28 cellular contexts compared by ENCODE assay signal in the genomic region with DNA sequence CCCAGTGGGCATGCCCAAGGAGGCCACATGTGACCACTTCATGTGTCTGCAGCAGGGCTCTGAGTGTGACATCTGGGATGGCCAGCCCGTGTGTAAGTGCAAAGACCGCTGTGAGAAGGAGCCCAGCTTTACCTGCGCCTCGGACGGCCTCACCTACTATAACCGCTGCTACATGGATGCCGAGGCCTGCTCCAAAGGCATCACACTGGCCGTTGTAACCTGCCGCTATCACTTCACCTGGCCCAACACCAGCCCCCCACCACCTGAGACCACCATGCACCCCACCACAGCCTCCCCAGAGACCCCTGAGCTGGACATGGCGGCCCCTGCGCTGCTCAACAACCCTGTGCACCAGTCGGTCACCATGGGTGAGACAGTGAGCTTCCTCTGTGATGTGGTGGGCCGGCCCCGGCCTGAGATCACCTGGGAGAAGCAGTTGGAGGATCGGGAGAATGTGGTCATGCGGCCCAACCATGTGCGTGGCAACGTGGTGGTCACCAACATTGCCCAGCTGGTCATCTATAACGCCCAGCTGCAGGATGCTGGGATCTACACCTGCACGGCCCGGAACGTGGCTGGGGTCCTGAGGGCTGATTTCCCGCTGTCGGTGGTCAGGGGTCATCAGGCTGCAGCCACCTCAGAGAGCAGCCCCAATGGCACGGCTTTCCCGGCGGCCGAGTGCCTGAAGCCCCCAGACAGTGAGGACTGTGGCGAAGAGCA. TPM values are rescaled to one million over a fixed set of nuclear protein-coding genes. Genes with fewer than 3 reads are reported as not detected.
DNase-seq lines count a peak whose midpoint lies in the region; ATAC-seq, FAIRE-seq and TF ChIP-seq lines count a peak whose summit lies in the region.
"Had no signal": no experiment of that assay in that cellular context is flagged by ENCODE, and none has a peak within 500 bp of the region (broad histone marks: within the 10 kb centered on the region; RNA-seq: fewer than 3 reads in every experiment).

No MANE protein-coding gene starts in this region.

- WGBS in HepG2 (ENCODE audit: low lambda C conversion rate), result 62% methylated on average over 22 of the region's 29 CpGs
- 94% methylated on average over 6 of the region's 29 CpGs for WGBS in right lobe of liver (ENCODE audit: insufficient coverage, low coverage, low lambda C conversion rate, missing lambda C conversion rate)
- 92% methylated on average over 29 of the region's 29 CpGs for WGBS in mesenchymal stem cell

- no peak overlapping the region for H2BK120ac ChIP-seq in mesenchymal stem cell (ENCODE audit: low read depth, low read length)

- no peak for ATAC-seq in HepG2
- ATAC-seq in right lobe of liver, result no peak
- ATAC-seq in GM18498 (IDR thresholded peaks at IDR 0.05; ENCODE audit: unreplicated experiment), result no peak
- no peak for ATAC-seq in HG02852 (IDR thresholded peaks at IDR 0.05; ENCODE audit: unreplicated experiment)
- ATAC-seq: CD8-positive, alpha-beta T cell; HCT116 had no signal

- no peak for TF ChIP-seq POLR2A in HepG2 (IDR thresholded peaks at IDR 0.05; ENCODE audit: insufficient read depth in 1 of 2, low read depth in 2 of 2, low read length in 2 of 2)
- TF ChIP-seq POLR2A in right lobe of liver (IDR thresholded peaks at IDR 0.05), result no peak
- TF ChIP-seq POLR2A in vagina (IDR thresholded peaks at IDR 0.05), result no peak

- H3K4me1 ChIP-seq in HepG2 (ENCODE audit: insufficient read depth, low read length) (peaks cover 65% of the 10 kb centered on the region), right lobe of liver (no peaks in the 10 kb centered on the region), mesenchymal stem cell (ENCODE audit: control insufficient read depth, insufficient read depth, low read depth, low read length) (peaks cover 6% of the 10 kb centered on the region), vagina (peaks cover 9% of the 10 kb centered on the region)

- no peak for FAIRE-seq in HepG2 (lab: Jason Lieb, UNC)

- H3K27me3 Mint-ChIP-seq in MCF 10A (ENCODE audit: insufficient read depth, unreplicated experiment), result no peaks in the 10 kb centered on the region

- no peaks in the 10 kb centered on the region for H3K79me2 ChIP-seq in HepG2 (ENCODE audit: insufficient read depth, low read length)

- no peaks in the 10 kb centered on the region for H3K79me1 ChIP-seq in mesenchymal stem cell (replicated peaks; ENCODE audit: low read length, poor library complexity, severe bottlenecking)

- H3K14ac ChIP-seq in mesenchymal stem cell (ENCODE audit: low read length in 2 of 2), result no peak overlapping the region

- CTCF ChIA-PET in HepG2 (lab: Yijun Ruan, JAX; ENCODE audit: low intra/inter-chr PET ratio, low total read pairs), result interaction anchor here (4.4 kb wide), 1 partner anchor 55 kb away, joined by 94 read pairs; no protein-coding TSS in a partner anchor
- CTCF ChIA-PET in MCF 10A (lab: Yijun Ruan, JAX), result interaction anchor here (0.6 to 8.3 kb wide), 5 partner anchors 21 to 83 kb away, joined by 3 to 320 read pairs (median 8); no protein-coding TSS in a partner anchor

- no peak overlapping the region for H4K8ac ChIP-seq in mesenchymal stem cell (ENCODE audit: low read length)

- TF ChIP-seq CTCF in HepG2 (CRISPR knock-in tag; IDR thresholded peaks at IDR 0.05) (no peak), right lobe of liver (IDR thresholded peaks at IDR 0.05) (no peak), vagina (IDR thresholded peaks at IDR 0.05) (no peak), MCF 10A (IDR thresholded peaks at IDR 0.05; ENCODE audit: unreplicated experiment) (no peak)

- no peak overlapping the region for H2BK5ac ChIP-seq in mesenchymal stem cell (ENCODE audit: low read depth, low read length, poor library complexity, severe bottlenecking)

- no peak for DNase-seq in HepG2 (ENCODE audit: low spot score)
- DNase-seq in right lobe of liver, result no peak
- peak; percentile 49 for DNase-seq in ecto neural progenitor cell (ENCODE audit: low spot score)
- DNase-seq in mesenchymal stem cell, result no peak
- DNase-seq in vagina (ENCODE audit: extremely low spot score in 2 of 2), result peak; percentile 67 to 70
- no peak for DNase-seq in MCF 10A (ENCODE audit: unreplicated experiment)
- DNase-seq: AML-193, C1 segment of cervical spinal cord, Calu3, DMS53, GF-D8, IMR-90, NCI-H1105, NCI-H146, NCI-H2029, NCI-H226, NCI-H510A treated with DMSO at 0.1 percent for 48 hours, NCI-H748 treated with DMSO at 0.1 percent for 48 hours, RPMI8226, SIG-M5 had no signal

- H3K27ac ChIP-seq in HepG2 (ENCODE audit: extremely low read length, insufficient read depth, low read length), result no peak overlapping the region
- no peak overlapping the region for H3K27ac ChIP-seq in right lobe of liver
- H3K27ac ChIP-seq in mesenchymal stem cell (ENCODE audit: low read length, poor library complexity, severe bottlenecking), result no peak overlapping the region
- H3K27ac ChIP-seq in vagina, result no peak overlapping the region
- H3K27ac ChIP-seq: KMS-11, PC-9 had no signal

- no peaks in the 10 kb centered on the region for H4K20me1 ChIP-seq in HepG2 (ENCODE audit: insufficient read depth, low read length)

- no peak overlapping the region for H3K18ac ChIP-seq in mesenchymal stem cell (ENCODE audit: low read depth in 1 of 2, low read length in 2 of 2)

- H2BK15ac ChIP-seq in mesenchymal stem cell (ENCODE audit: low read depth, poor library complexity, severe bottlenecking), result no peak overlapping the region

- H2BK12ac ChIP-seq in mesenchymal stem cell (ENCODE audit: low read length in 2 of 2), result no peak overlapping the region

- H3K9me3 ChIP-seq in HepG2 (ENCODE audit: low read length) (no peaks in the 10 kb centered on the region), right lobe of liver (no peaks in the 10 kb centered on the region), mesenchymal stem cell (ENCODE audit: control insufficient read depth, low read length) (no peaks in the 10 kb centered on the region), vagina (no peaks in the 10 kb centered on the region)

- H3K4me3 ChIP-seq in HepG2 (replicated peaks in 1 of 3; ENCODE audit: insufficient read depth in 1 of 3, low read depth in 2 of 3, low read length in 3 of 3), result no peak overlapping the region
- H3K4me3 ChIP-seq in right lobe of liver, result no peak overlapping the region
- no peak overlapping the region for H3K4me3 ChIP-seq in mesenchymal stem cell (ENCODE audit: insufficient read depth in 1 of 2, low read depth in 1 of 2, low read length in 2 of 2)
- H3K4me3 ChIP-seq in vagina, result no peak overlapping the region
- H3K4me3 ChIP-seq: PC-9 had no signal

- H3K27ac Mint-ChIP-seq in MCF 10A (ENCODE audit: low read depth, unreplicated experiment), result no peak overlapping the region
- H3K27ac Mint-ChIP-seq: CD8-positive, alpha-beta T cell had no signal

- TF ChIP-seq RAD21 in HepG2 (CRISPR knock-in tag; IDR thresholded peaks at IDR 0.05), result no peak

- BruUV-seq in HepG2 (replicated peaks; lab: Mats Ljungman, UMichigan) (no TSS peak), MCF 10A (replicated peaks; lab: Mats Ljungman, UMichigan) (no TSS peak)

- no peak overlapping the region for H3K4ac ChIP-seq in mesenchymal stem cell (ENCODE audit: low read depth in 1 of 2, low read length in 2 of 2)

- H3K36me3 ChIP-seq in HepG2 (replicated peaks in 1 of 2; ENCODE audit: control insufficient read depth in 1 of 2, insufficient read depth in 2 of 2, low read length in 2 of 2), result no peaks in the 10 kb centered on the region
- no peaks in the 10 kb centered on the region for H3K36me3 ChIP-seq in right lobe of liver
- H3K36me3 ChIP-seq in mesenchymal stem cell (ENCODE audit: control insufficient read depth in 1 of 2, insufficient read depth in 2 of 2, low read depth in 1 of 2, low read length in 2 of 2), result no peaks in the 10 kb centered on the region
- no peaks in the 10 kb centered on the region for H3K36me3 ChIP-seq in vagina

- peaks cover 6% of the 10 kb centered on the region for H3K4me1 Mint-ChIP-seq in MCF 10A (ENCODE audit: insufficient read depth, unreplicated experiment)

- in situ Hi-C loops in HepG2 (cut with HindIII; ENCODE audit: extremely low pct_ligation_motif_present, low pct_unique_long_range_greater_than_20kb), result loop anchor here (5.0 kb wide), 1 partner anchor 52 kb away; no protein-coding TSS in a partner anchor

- no peak overlapping the region for H3K4me3 Mint-ChIP-seq in MCF 10A (ENCODE audit: unreplicated experiment)
- H3K4me3 Mint-ChIP-seq: CD8-positive, alpha-beta T cell had no signal

- intact Hi-C loops in HepG2 (cut with micrococcal nuclease; ENCODE audit: unreplicated experiment) (loop anchor here (5.0 kb wide), 1 partner anchor 37 kb away; no protein-coding TSS in a partner anchor), right lobe of liver (cut with DNase I) (loop anchor here (5.0 to 10.0 kb wide), 2 partner anchors 57 to 285 kb away; no protein-coding TSS in a partner anchor), vagina (cut with DNase I) (loop anchor here (5.0 to 10.0 kb wide), 3 partner anchors 52 to 355 kb away; a partner anchor contains a TSS), MCF 10A (cut with micrococcal nuclease) (loop anchor here (5.0 kb wide), 2 partner anchors 132 to 357 kb away; a partner anchor contains a TSS)

- no peak overlapping the region for H3K23ac ChIP-seq in mesenchymal stem cell (ENCODE audit: low read length in 2 of 2)

- POLR2A ChIA-PET in HepG2 (lab: Yijun Ruan, JAX), result no interaction called here
- POLR2A ChIA-PET in MCF 10A (lab: Yijun Ruan, JAX), result no interaction called here

- H3K9me3 Mint-ChIP-seq in MCF 10A (ENCODE audit: unreplicated experiment), result no peaks in the 10 kb centered on the region
- H3K9me3 Mint-ChIP-seq: CD8-positive, alpha-beta T cell had no signal

- H3K4me2 ChIP-seq in HepG2 (ENCODE audit: low read depth, low read length), result no peak overlapping the region
- no peak overlapping the region for H3K4me2 ChIP-seq in mesenchymal stem cell (ENCODE audit: low read length, poor library complexity, severe bottlenecking)
- H3K4me2 ChIP-seq: KMS-11, PC-9 had no signal

- H2AK5ac ChIP-seq in mesenchymal stem cell (ENCODE audit: low read length, severe bottlenecking), result no peak overlapping the region

- TF ChIP-seq EP300 in HepG2 (IDR thresholded peaks at IDR 0.05; ENCODE audit: low read depth in 2 of 2, low read length in 2 of 2) (no peak), HepG2 (CRISPR knock-in tag; IDR thresholded peaks at IDR 0.05; ENCODE audit: borderline replicate concordance) (no peak)

- peak overlapping the region; percentile 11 for H4K91ac ChIP-seq in mesenchymal stem cell (ENCODE audit: low read length)

- no peak overlapping the region for H3K9ac ChIP-seq in HepG2 (ENCODE audit: insufficient read depth, low read depth, low read length)
- no peak overlapping the region for H3K9ac ChIP-seq in mesenchymal stem cell (ENCODE audit: low read length)
- H3K9ac ChIP-seq: KMS-11 had no signal

- H3K27me3 ChIP-seq in HepG2 (ENCODE audit: control insufficient read depth in 1 of 2, insufficient read depth in 2 of 2, low read length in 2 of 2), result peaks cover 11 to 83% of the 10 kb centered on the region in 2 experiments; a peak in 4 of 5 replicates
- no peaks in the 10 kb centered on the region for H3K27me3 ChIP-seq in right lobe of liver
- H3K27me3 ChIP-seq in mesenchymal stem cell (ENCODE audit: control insufficient read depth in 1 of 2, insufficient read depth in 1 of 2, low read length in 2 of 2), result peaks cover 11 to 17% of the 10 kb centered on the region in 2 experiments
- H3K27me3 ChIP-seq in vagina, result no peaks in the 10 kb centered on the region

- H3K36me3 Mint-ChIP-seq in MCF 10A (ENCODE audit: insufficient read depth, unreplicated experiment), result no peaks in the 10 kb centered on the region
- H3K36me3 Mint-ChIP-seq: CD8-positive, alpha-beta T cell had no signal

- no peak overlapping the region for H2AFZ ChIP-seq in HepG2 (ENCODE audit: low read length)
- no peak overlapping the region for H2AFZ ChIP-seq in mesenchymal stem cell (ENCODE audit: low read depth, low read length)
- H2AFZ ChIP-seq: PC-9 had no signal

RNA-seq across cellular contexts. Expression of a gene that starts 4.4 kb away (rescaled TPM):
- not detected in 2 replicates for total RNA-seq in HepG2 (2016; rRNA removed; fragmentation: Illumina TruSeq; extraction: Trizol)
- not detected in 2 replicates for total RNA-seq in HepG2 (2016; cell fraction: cytosol; rRNA removed; fragmentation: Illumina TruSeq; extraction: Trizol; ENCODE audit: low read depth)
- total RNA-seq in HepG2 (2016; cell fraction: insoluble cytoplasmic fraction; rRNA removed; fragmentation: Illumina TruSeq; extraction: Trizol), result 0.02 TPM in 1 of 2 replicates, not detected in the other
- total RNA-seq in HepG2 (2016; cell fraction: membrane; rRNA removed; fragmentation: Illumina TruSeq; extraction: Trizol), result not detected in 2 replicates
- total RNA-seq in HepG2 (2016; cell fraction: nucleus; rRNA removed; fragmentation: Illumina TruSeq; extraction: Trizol), result not detected in 2 replicates
- polyA plus RNA-seq in HepG2 (2011; rRNA removed), result not detected in 2 replicates
- 0.01 TPM in 2 replicates for polyA plus RNA-seq in HepG2 (2011; cell fraction: cytosol; rRNA removed)
- polyA plus RNA-seq in HepG2 (2011; cell fraction: nucleus; rRNA removed), result 0.06 TPM in 1 of 2 replicates, not detected in the other
- not detected in 2 replicates for polyA plus RNA-seq in HepG2 (2012)
- polyA plus RNA-seq in HepG2 (2016; cell fraction: cytosol; fragmentation: Illumina TruSeq; extraction: Trizol; ENCODE audit: low read depth), result not detected in 2 replicates
- polyA plus RNA-seq in HepG2 (2016; cell fraction: insoluble cytoplasmic fraction; fragmentation: Illumina TruSeq; extraction: Trizol; ENCODE audit: low read depth), result not detected in 2 replicates
- not detected in 2 replicates for polyA plus RNA-seq in HepG2 (2016; cell fraction: membrane; fragmentation: Illumina TruSeq; extraction: Trizol; ENCODE audit: low read depth)
- polyA plus RNA-seq in HepG2 (2016; cell fraction: nucleus; fragmentation: Illumina TruSeq; extraction: Trizol; ENCODE audit: insufficient read depth, low read depth), result 0.12 TPM in 1 of 2 replicates, not detected in the other
- polyA minus RNA-seq in HepG2 (2011; rRNA and poly(A)+ RNA removed; ENCODE audit: low replicate concordance), result not detected in 2 replicates
- not detected in 2 replicates for polyA minus RNA-seq in HepG2 (2011; cell fraction: cytosol; rRNA and poly(A)+ RNA removed)
- not detected in 2 replicates for polyA minus RNA-seq in HepG2 (2011; cell fraction: nucleus; rRNA and poly(A)+ RNA removed)
- total RNA-seq in right lobe of liver, result not detected
- polyA plus RNA-seq in mesenchymal stem cell (2013, experiment 1 of 2), result not detected
- polyA plus RNA-seq in mesenchymal stem cell (2013, experiment 2 of 2), result not detected
- total RNA-seq in vagina, result 0.49 TPM
- not detected in 2 replicates for total RNA-seq in MCF 10A (2022)
- total RNA-seq: A172; Calu3; CD8-positive, alpha-beta T cell; HT1080; IMR-90; PC-9 had no signal

RNA-seq across cellular contexts. Expression of a gene that starts 26.4 kb away (rescaled TPM):
- total RNA-seq in HepG2 (2016; rRNA removed; fragmentation: Illumina TruSeq; extraction: Trizol) (19.4 and 21.9 TPM in 2 replicates), right lobe of liver (100 to 1,000 TPM in 3 of 6 experiments, 10 to 100 TPM in 3; 36.2 to 222 (median 82.1) TPM), vagina (74.4 TPM), MCF 10A (2022) (53.1 and 66.0 TPM in 2 replicates)
- 4.8 and 6.1 TPM in 2 replicates for total RNA-seq in HepG2 (2016; cell fraction: cytosol; rRNA removed; fragmentation: Illumina TruSeq; extraction: Trizol; ENCODE audit: low read depth)
- 15.4 and 18.3 TPM in 2 replicates for total RNA-seq in HepG2 (2016; cell fraction: insoluble cytoplasmic fraction; rRNA removed; fragmentation: Illumina TruSeq; extraction: Trizol)
- 17.3 and 20.5 TPM in 2 replicates for total RNA-seq in HepG2 (2016; cell fraction: membrane; rRNA removed; fragmentation: Illumina TruSeq; extraction: Trizol)
- total RNA-seq in HepG2 (2016; cell fraction: nucleus; rRNA removed; fragmentation: Illumina TruSeq; extraction: Trizol), result 32.5 and 39.5 TPM in 2 replicates
- 52.5 and 57.7 TPM in 2 replicates for polyA plus RNA-seq in HepG2 (2011; rRNA removed)
- polyA plus RNA-seq in HepG2 (2011; cell fraction: cytosol; rRNA removed), result 34.6 and 53.8 TPM in 2 replicates
- 22.7 and 27.8 TPM in 2 replicates for polyA plus RNA-seq in HepG2 (2011; cell fraction: nucleus; rRNA removed)
- 77.1 and 86.3 TPM in 2 replicates for polyA plus RNA-seq in HepG2 (2012)
- polyA plus RNA-seq in HepG2 (2016; cell fraction: cytosol; fragmentation: Illumina TruSeq; extraction: Trizol; ENCODE audit: low read depth), result 11.4 and 11.5 TPM in 2 replicates
- polyA plus RNA-seq in HepG2 (2016; cell fraction: insoluble cytoplasmic fraction; fragmentation: Illumina TruSeq; extraction: Trizol; ENCODE audit: low read depth), result 38.0 and 41.3 TPM in 2 replicates
- 23.3 and 26.8 TPM in 2 replicates for polyA plus RNA-seq in HepG2 (2016; cell fraction: membrane; fragmentation: Illumina TruSeq; extraction: Trizol; ENCODE audit: low read depth)
- 96.0 and 102 TPM in 2 replicates for polyA plus RNA-seq in HepG2 (2016; cell fraction: nucleus; fragmentation: Illumina TruSeq; extraction: Trizol; ENCODE audit: insufficient read depth, low read depth)
- polyA minus RNA-seq in HepG2 (2011; rRNA and poly(A)+ RNA removed; ENCODE audit: low replicate concordance), result 82.9 and 106 TPM in 2 replicates
- polyA minus RNA-seq in HepG2 (2011; cell fraction: cytosol; rRNA and poly(A)+ RNA removed), result 53.5 and 57.1 TPM in 2 replicates
- polyA minus RNA-seq in HepG2 (2011; cell fraction: nucleus; rRNA and poly(A)+ RNA removed), result 28.7 and 29.6 TPM in 2 replicates
- 78.1 TPM for polyA plus RNA-seq in mesenchymal stem cell (2013, experiment 1 of 2)
- polyA plus RNA-seq in mesenchymal stem cell (2013, experiment 2 of 2), result 81.9 TPM

Comparison
In these comparisons a context has a peak if more than half of its experiments do, and no peak if none do; other contexts are left out.
1. DNase-seq: peak in ecto neural progenitor cell (single experiment) and vagina (2 of 2); none in HepG2 (single experiment), right lobe of liver (0 of 3), mesenchymal stem cell (single experiment) and MCF 10A (single experiment).